In genomic region chr11:116478676-116479075, GRCh38 we compare ENCODE assay signal across 24 cellular contexts.
"Had no signal": no experiment of that assay in that cellular context is flagged by ENCODE, and none has a peak within 500 bp of the region (broad histone marks: within the 10 kb centered on the region; RNA-seq: fewer than 3 reads in every experiment).

No MANE protein-coding gene starts in this region.

- DNase-seq: activated B cell treated with CpG ODN at 0.5 μM for 24 hours; activated CD4-positive, alpha-beta memory T cell treated with anti-CD3 and anti-CD28 coated beads for 36 hours; activated CD4-positive, alpha-beta T cell treated with anti-CD3 and anti-CD28 coated beads for 4 hours; activated CD4-positive, alpha-beta T cell treated with anti-CD3 and anti-CD28 coated beads, Interleukin-2, amount 50 U/mL, for 1 hour; activated CD4-positive, CD25-positive, alpha-beta regulatory T cell treated with anti-CD3 and anti-CD28 coated beads, Interleukin-2, amount 50 U/mL, for 72 hours; activated CD8-positive, alpha-beta memory T cell treated with anti-CD3 and anti-CD28 coated beads, Interleukin-2, amount 50 U/mL, for 4 hours; activated gamma-delta T cell treated with Interleukin-2 at 50 U/mL for 16 hours; activated naive CD4-positive, alpha-beta T cell treated with anti-CD3 and anti-CD28 coated beads for 36 hours; activated T-cell treated with anti-CD3 and anti-CD28 coated beads for 4 hours; activated T-cell treated with anti-CD3 and anti-CD28 coated beads, Interleukin-2, amount 50 U/mL, for 4 hours; adrenal gland; body of pancreas; NCI-H1105 treated with DMSO at 0.1 percent for 48 hours; NCI-H1436 treated with DMSO at 0.1 percent for 48 hours; NCI-H187 treated with DMSO at 0.1 percent for 48 hours; NCI-H510A; NCI-H526; NK-92 treated with Interleukin-12 subunit alpha and Interleukin-12 subunit beta, amount 100 ng/mL, for 24 hours; PC-3; Peyer's patch; SIG-M5 had no signal

- H3K27ac ChIP-seq: adrenal gland, body of pancreas, breast epithelium, Peyer's patch, RWPE1, SK-N-MC had no signal
